13 cellular contexts compared by ENCODE assay signal in genomic region chr7:117132385-117133120, GRCh38.
DNase-seq lines count a peak whose midpoint lies in the region; ATAC-seq, FAIRE-seq and TF ChIP-seq lines count a peak whose summit lies in the region.
"Had no signal": no experiment of that assay in that cellular context is flagged by ENCODE, and none has a peak within 500 bp of the region (broad histone marks: within the 10 kb centered on the region; RNA-seq: fewer than 3 reads in every experiment).

No MANE protein-coding gene starts in this region.

- TF ChIP-seq POLR2A in thyroid gland (IDR thresholded peaks at IDR 0.05): no peak

- FAIRE-seq in RCC 7860 (lab: Jason Lieb, UNC): peak; percentile 99

- H3K27ac ChIP-seq in epithelial cell of prostate (peak overlapping the region; percentile 85), thyroid gland (no peak overlapping the region)
- H3K27ac ChIP-seq: body of pancreas had no signal

- peaks cover 6% of the 10 kb centered on the region for H3K4me1 Mint-ChIP-seq in activated CD4-positive, alpha-beta memory T cell treated with anti-CD3 and anti-CD28 coated beads for 36 hours (ENCODE audit: low read depth)
- peaks cover 15% of the 10 kb centered on the region for H3K4me1 Mint-ChIP-seq in activated CD4-positive, alpha-beta memory T cell treated with anti-CD3 and anti-CD28 coated beads, Interleukin-2, amount 10 ng/mL, durations not matched to agents 7 days and 5 days

- H3K27me3 ChIP-seq in thyroid gland: no peaks in the 10 kb centered on the region
- H3K27me3 ChIP-seq: body of pancreas had no signal

- no peak overlapping the region for H3K4me3 ChIP-seq in thyroid gland (replicated peaks in 1 of 3)
- H3K4me3 ChIP-seq: body of pancreas had no signal

- H3K27ac Mint-ChIP-seq in activated CD4-positive, alpha-beta memory T cell treated with anti-CD3 and anti-CD28 coated beads for 36 hours: peak overlapping the region; percentile 57
- H3K27ac Mint-ChIP-seq in activated CD4-positive, alpha-beta memory T cell treated with anti-CD3 and anti-CD28 coated beads, Interleukin-2, amount 10 ng/mL, durations not matched to agents 7 days and 5 days: no peak overlapping the region
- H3K27ac Mint-ChIP-seq: memory B cell had no signal

- CTCF ChIA-PET in activated CD4-positive, alpha-beta memory T cell treated with anti-CD3 and anti-CD28 coated beads for 36 hours (lab: Charles Lee): interaction anchor here (0.9 to 2.8 kb wide), 3 partner anchors 123 to 148 kb away, joined by 3 to 16 read pairs (median 5); no protein-coding TSS in a partner anchor
- CTCF ChIA-PET in activated CD4-positive, alpha-beta memory T cell treated with anti-CD3 and anti-CD28 coated beads, Interleukin-2, amount 10 ng/mL, durations not matched to agents 7 days and 5 days (lab: Charles Lee): interaction anchor here (1.1 to 2.8 kb wide), 3 partner anchors 10 to 200 kb away, joined by 3 to 10 read pairs (median 3); no protein-coding TSS in a partner anchor

- DNase-seq in activated CD4-positive, alpha-beta memory T cell treated with anti-CD3 and anti-CD28 coated beads for 36 hours: no peak
- DNase-seq in activated CD4-positive, alpha-beta memory T cell treated with anti-CD3 and anti-CD28 coated beads, Interleukin-2, amount 10 ng/mL, durations not matched to agents 7 days and 5 days: no peak
- peak; percentile 99 for DNase-seq in RCC 7860 (ENCODE audit: low spot score)
- DNase-seq in epithelial cell of prostate (ENCODE audit: low read depth, low spot score): peak; percentile 79
- peak; percentile 65 for DNase-seq in pulmonary artery endothelial cell (ENCODE audit: low read depth, low spot score)
- no peak for DNase-seq in NOMO-1 treated with DMSO at 0.1 percent for 48 hours (lab: John Stamatoyannopoulos, UW; ENCODE audit: unreplicated experiment)
- no peak for DNase-seq in thyroid gland
- DNase-seq: body of pancreas, NCI-H2171, right cardiac atrium, SHP77 treated with DMSO at 0.1 percent for 48 hours had no signal

- H3K27me3 Mint-ChIP-seq in activated CD4-positive, alpha-beta memory T cell treated with anti-CD3 and anti-CD28 coated beads for 36 hours: no peaks in the 10 kb centered on the region
- H3K27me3 Mint-ChIP-seq in activated CD4-positive, alpha-beta memory T cell treated with anti-CD3 and anti-CD28 coated beads, Interleukin-2, amount 10 ng/mL, durations not matched to agents 7 days and 5 days: no peaks in the 10 kb centered on the region
- H3K27me3 Mint-ChIP-seq: memory B cell had no signal

- no peaks in the 10 kb centered on the region for H3K9me3 ChIP-seq in thyroid gland
- H3K9me3 ChIP-seq: body of pancreas had no signal

- no peaks in the 10 kb centered on the region for H3K36me3 ChIP-seq in thyroid gland

- no peak for ATAC-seq in HG03354 (IDR thresholded peaks at IDR 0.05; ENCODE audit: poor library complexity, severe bottlenecking, unreplicated experiment)
- ATAC-seq: body of pancreas had no signal

- intact Hi-C loops in activated CD4-positive, alpha-beta memory T cell treated with anti-CD3 and anti-CD28 coated beads for 36 hours (cut with micrococcal nuclease): loop anchor here (1.0 kb wide), 1 partner anchor 122 kb away; no protein-coding TSS in a partner anchor
- intact Hi-C loops in thyroid gland (cut with DNase I): no loop called here

- POLR2A ChIA-PET in activated CD4-positive, alpha-beta memory T cell treated with anti-CD3 and anti-CD28 coated beads for 36 hours (lab: Charles Lee): no interaction called here
- POLR2A ChIA-PET in activated CD4-positive, alpha-beta memory T cell treated with anti-CD3 and anti-CD28 coated beads, Interleukin-2, amount 10 ng/mL, durations not matched to agents 7 days and 5 days (lab: Charles Lee): no interaction called here

- peaks cover 10% of the 10 kb centered on the region for H3K36me3 Mint-ChIP-seq in activated CD4-positive, alpha-beta memory T cell treated with anti-CD3 and anti-CD28 coated beads for 36 hours
- peaks cover 9% of the 10 kb centered on the region for H3K36me3 Mint-ChIP-seq in activated CD4-positive, alpha-beta memory T cell treated with anti-CD3 and anti-CD28 coated beads, Interleukin-2, amount 10 ng/mL, durations not matched to agents 7 days and 5 days (ENCODE audit: low read depth)

- H3K4me1 ChIP-seq in thyroid gland: peaks cover 0 to 5% of the 10 kb centered on the region in 2 donors
- H3K4me1 ChIP-seq: body of pancreas had no signal

- no peaks in the 10 kb centered on the region for H3K9me3 Mint-ChIP-seq in activated CD4-positive, alpha-beta memory T cell treated with anti-CD3 and anti-CD28 coated beads for 36 hours
- no peaks in the 10 kb centered on the region for H3K9me3 Mint-ChIP-seq in activated CD4-positive, alpha-beta memory T cell treated with anti-CD3 and anti-CD28 coated beads, Interleukin-2, amount 10 ng/mL, durations not matched to agents 7 days and 5 days
- H3K9me3 Mint-ChIP-seq: memory B cell had no signal

- no peak for TF ChIP-seq CTCF in thyroid gland (IDR thresholded peaks at IDR 0.05)

- 90 to 95% methylated on average over 6 of the region's 6 CpGs for WGBS in thyroid gland, 2 donors

- no peak overlapping the region for H3K4me3 Mint-ChIP-seq in activated CD4-positive, alpha-beta memory T cell treated with anti-CD3 and anti-CD28 coated beads for 36 hours
- H3K4me3 Mint-ChIP-seq in activated CD4-positive, alpha-beta memory T cell treated with anti-CD3 and anti-CD28 coated beads, Interleukin-2, amount 10 ng/mL, durations not matched to agents 7 days and 5 days: no peak overlapping the region
- H3K4me3 Mint-ChIP-seq: memory B cell had no signal

Comparison
In these comparisons a context has a peak if more than half of its experiments do, and no peak if none do; other contexts are left out.
1. DNase-seq: peak in RCC 7860 (single experiment), epithelial cell of prostate (single experiment) and pulmonary artery endothelial cell (single experiment); none in activated CD4-positive, alpha-beta memory T cell treated with anti-CD3 and anti-CD28 coated beads for 36 hours (single experiment), activated CD4-positive, alpha-beta memory T cell treated with anti-CD3 and anti-CD28 coated beads, Interleukin-2, amount 10 ng/mL, durations not matched to agents 7 days and 5 days (single experiment), NOMO-1 treated with DMSO at 0.1 percent for 48 hours (single experiment) and thyroid gland (0 of 2).